In genomic region chr17:18259621-18260331, GRCh38 we compare ENCODE assay signal across 8 cellular contexts. TPM values are rescaled to one million over a fixed set of nuclear protein-coding genes. Genes with fewer than 3 reads are reported as not detected.
DNase-seq lines count a peak whose midpoint lies in the region; ATAC-seq, FAIRE-seq and TF ChIP-seq lines count a peak whose summit lies in the region.

No MANE protein-coding gene starts in this region.

- H3K27ac ChIP-seq in kidney (ENCODE audit: low read depth in 2 of 2, low read length in 2 of 2) (peak overlapping the region; percentile 72 to 96), tibial artery (peak overlapping the region; percentile 92 to 98)

- peaks cover 23 to 43% of the 10 kb centered on the region in 2 donors for H3K4me1 ChIP-seq in kidney (ENCODE audit: control insufficient read depth in 1 of 2, insufficient read depth in 1 of 2, low read depth in 1 of 2, low read length in 2 of 2)
- H3K4me1 ChIP-seq in tibial artery = peaks cover 0 to 54% (median 45%) of the 10 kb centered on the region in 4 donors

- H3K36me3 Mint-ChIP-seq in activated T-helper 17 cell treated with anti-CD3 and anti-CD28 coated beads, Interleukin-2, amount 50 U/mL, for 72 hours (ENCODE audit: low read depth) = peaks cover 36% of the 10 kb centered on the region

- peak overlapping the region; percentile 79 to 92 for H3K4me3 ChIP-seq in kidney (ENCODE audit: low read length in 2 of 2)
- H3K4me3 ChIP-seq in tibial artery = peak overlapping the region; percentile 69 to 87

- intact Hi-C loops in kidney (cut with DNase I) (no loop called here), tibial artery (cut with DNase I; ENCODE audit: low total_unique reads) (loop anchor here (5.0 kb wide), 1 partner anchor 53 kb away; the partner anchor contains the start of gene TOP3A)

- H3K9me3 Mint-ChIP-seq in activated T-helper 17 cell treated with anti-CD3 and anti-CD28 coated beads, Interleukin-2, amount 50 U/mL, for 72 hours = no peaks in the 10 kb centered on the region

- no peak for FAIRE-seq in kidney (lab: Jason Lieb, UNC)

- peaks cover 10 to 18% of the 10 kb centered on the region in 2 donors for H3K36me3 ChIP-seq in kidney (ENCODE audit: control insufficient read depth in 1 of 2, insufficient read depth in 2 of 2, low read length in 2 of 2)
- peaks cover 27 to 45% (median 39%) of the 10 kb centered on the region in 3 donors for H3K36me3 ChIP-seq in tibial artery

- no peak for ATAC-seq in activated T-helper 17 cell treated with anti-CD3 and anti-CD28 coated beads, Interleukin-2, amount 50 U/mL, for 72 hours (replicated peaks)
- ATAC-seq in HG02973 (IDR thresholded peaks at IDR 0.05; ENCODE audit: unreplicated experiment) (no peak), HG02763 (IDR thresholded peaks at IDR 0.05; ENCODE audit: unreplicated experiment) (no peak)

- no peaks in the 10 kb centered on the region for H3K9me3 ChIP-seq in kidney (ENCODE audit: control insufficient read depth in 1 of 2, low read length in 2 of 2)
- no peaks in the 10 kb centered on the region for H3K9me3 ChIP-seq in tibial artery

- peak overlapping the region; percentile 54 to 69 for H3K9ac ChIP-seq in kidney (ENCODE audit: low read length in 2 of 2)

- peak overlapping the region; percentile 67 for H3K27ac Mint-ChIP-seq in activated T-helper 17 cell treated with anti-CD3 and anti-CD28 coated beads, Interleukin-2, amount 50 U/mL, for 72 hours

- DNase-seq in 8988T (peak; percentile 57), HCEC 1CT (peak; percentile 58), kidney (no peak), tibial artery (no peak)
- DNase-seq in activated CD4-positive, alpha-beta T cell treated with anti-CD3 and anti-CD28 coated beads for 48 hours = no peak

- TF ChIP-seq CTCF in kidney (IDR thresholded peaks at IDR 0.05; ENCODE audit: borderline replicate concordance, extremely low read depth, insufficient read depth) (no peak), tibial artery (IDR thresholded peaks at IDR 0.05) (no peak)

- no peaks in the 10 kb centered on the region for H3K27me3 Mint-ChIP-seq in activated T-helper 17 cell treated with anti-CD3 and anti-CD28 coated beads, Interleukin-2, amount 50 U/mL, for 72 hours

- no peaks in the 10 kb centered on the region for H3K27me3 ChIP-seq in tibial artery

- H3K4me1 Mint-ChIP-seq in activated T-helper 17 cell treated with anti-CD3 and anti-CD28 coated beads, Interleukin-2, amount 50 U/mL, for 72 hours = peaks cover 8% of the 10 kb centered on the region

- peak overlapping the region; percentile 84 for H3K4me3 Mint-ChIP-seq in activated T-helper 17 cell treated with anti-CD3 and anti-CD28 coated beads, Interleukin-2, amount 50 U/mL, for 72 hours

RNA-seq across cellular contexts. Expression of gene MIEF2, which starts 0.7 kb away (rescaled TPM):
- 10 to 100 TPM in 1 of 2 donors, 1 to 10 TPM in 1; 5.0 to 15.2 TPM for total RNA-seq in activated T-helper 17 cell treated with anti-CD3 and anti-CD28 coated beads, Interleukin-2, amount 50 U/mL, for 72 hours
- total RNA-seq in kidney = 25.3 TPM
- 19.3 TPM for polyA plus RNA-seq in kidney (ENCODE audit: insufficient read depth, low read depth, low replicate concordance)

RNA-seq across cellular contexts. Expression of gene FLII, which starts 1.2 kb away (rescaled TPM):
- total RNA-seq in activated T-helper 17 cell treated with anti-CD3 and anti-CD28 coated beads, Interleukin-2, amount 50 U/mL, for 72 hours = 100 to 1,000 TPM; 247 to 307 TPM
- 301 TPM for total RNA-seq in kidney
- polyA plus RNA-seq in kidney (ENCODE audit: insufficient read depth, low read depth, low replicate concordance) = 139 TPM

RNA-seq across cellular contexts. Expression of gene LLGL1, which starts 34.3 kb away (rescaled TPM):
- total RNA-seq in activated T-helper 17 cell treated with anti-CD3 and anti-CD28 coated beads, Interleukin-2, amount 50 U/mL, for 72 hours = 10 to 100 TPM; 19.5 to 22.3 TPM
- 13.7 TPM for total RNA-seq in kidney
- polyA plus RNA-seq in kidney (ENCODE audit: insufficient read depth, low read depth, low replicate concordance) = 8.0 TPM

RNA-seq across cellular contexts. Expression of gene TOP3A, which starts 55.0 kb away (rescaled TPM):
- 10 to 100 TPM; 69.7 to 81.6 TPM for total RNA-seq in activated T-helper 17 cell treated with anti-CD3 and anti-CD28 coated beads, Interleukin-2, amount 50 U/mL, for 72 hours
- total RNA-seq in kidney = 30.3 TPM
- polyA plus RNA-seq in kidney (ENCODE audit: insufficient read depth, low read depth, low replicate concordance) = 7.9 TPM

RNA-seq across cellular contexts. Expression of gene SMCR8, which starts 55.3 kb away (rescaled TPM):
- 10 to 100 TPM; 21.7 to 25.5 TPM for total RNA-seq in activated T-helper 17 cell treated with anti-CD3 and anti-CD28 coated beads, Interleukin-2, amount 50 U/mL, for 72 hours
- 22.4 TPM for total RNA-seq in kidney
- polyA plus RNA-seq in kidney (ENCODE audit: insufficient read depth, low read depth, low replicate concordance) = 3.1 TPM

Comparison
In these comparisons a context has a peak if more than half of its experiments do, and no peak if none do; other contexts are left out.
1. DNase-seq: peak in 8988T (single experiment) and HCEC 1CT (single experiment); none in kidney (single experiment), tibial artery (0 of 2) and activated CD4-positive, alpha-beta T cell treated with anti-CD3 and anti-CD28 coated beads for 48 hours (single experiment).